1 cellular context compared by ENCODE assay signal in genomic region chr17:19646788-19647696, GRCh38.
TF ChIP-seq lines count a peak whose summit lies in the region.

No MANE protein-coding gene starts in this region.

TF ChIP-seq in HepG2, 621 proteins besides CTCF, POLR2A, EP300 and RAD21 (continued from another document and continues in another):
- TF ChIP-seq ZNF318 (CRISPR knock-in tag; IDR thresholded peaks at IDR 0.05) (no peak), RORA (CRISPR knock-in tag; IDR thresholded peaks at IDR 0.05) (no peak), GTF2F1 (IDR thresholded peaks at IDR 0.05; ENCODE audit: low read length) (no peak), NFIC (IDR thresholded peaks at IDR 0.05; ENCODE audit: low read length) (peak; percentile 68; the same call in 1 of the 2 replicates), ZNF354B (CRISPR knock-in tag; IDR thresholded peaks at IDR 0.05) (no peak), ZNF720 (CRISPR knock-in tag; IDR thresholded peaks at IDR 0.05) (no peak), SMAD9 (CRISPR knock-in tag; IDR thresholded peaks at IDR 0.05) (no peak), ZFYVE20 (CRISPR knock-in tag; IDR thresholded peaks at IDR 0.05; ENCODE audit: borderline replicate concordance, low read depth) (no peak), SIN3B (IDR thresholded peaks at IDR 0.05; ENCODE audit: low read length) (no peak), ZNF44 (CRISPR knock-in tag; IDR thresholded peaks at IDR 0.05) (no peak), NFAT5 (CRISPR knock-in tag; IDR thresholded peaks at IDR 0.05) (no peak), MATR3 (CRISPR knock-in tag; IDR thresholded peaks at IDR 0.05) (no peak), ZNF619 (CRISPR knock-in tag; IDR thresholded peaks at IDR 0.05) (no peak), ZNF441 (CRISPR knock-in tag; IDR thresholded peaks at IDR 0.05; ENCODE audit: borderline replicate concordance) (no peak), FOXJ3 (CRISPR knock-in tag; IDR thresholded peaks at IDR 0.05; ENCODE audit: borderline replicate concordance) (no peak), HIC2 (CRISPR knock-in tag; IDR thresholded peaks at IDR 0.05; ENCODE audit: low read depth) (peak; percentile 65; the same call in 1 of the 2 replicates), MIXL1 (CRISPR knock-in tag; IDR thresholded peaks at IDR 0.05) (0 out of 2 replicates have a peak, but pooled peaks have one; percentile 36), TFDP1 (CRISPR knock-in tag; IDR thresholded peaks at IDR 0.05; ENCODE audit: borderline replicate concordance) (no peak), KLF16 (CRISPR knock-in tag; IDR thresholded peaks at IDR 0.05) (peak in 1 of 2 experiments; percentile 51; a peak in 1 of 4 replicates), NCOR1 (IDR thresholded peaks at IDR 0.05; ENCODE audit: borderline replicate concordance, low read length) (peak; percentile 23; the same call in 1 of the 2 replicates), FOSL2 (CRISPR knock-in tag; IDR thresholded peaks at IDR 0.05) (peak; percentile 98), ATF4 (CRISPR knock-in tag; IDR thresholded peaks at IDR 0.05) (peak in 1 of 2 experiments; percentile 44; a peak in 1 of 4 replicates), SAP130 (CRISPR knock-in tag; IDR thresholded peaks at IDR 0.05; ENCODE audit: low read depth) (peak; percentile 74), GATAD1 (CRISPR knock-in tag; IDR thresholded peaks at IDR 0.05) (0 out of 2 replicates have a peak, but pooled peaks have one; percentile 17), HNRNPL (IDR thresholded peaks at IDR 0.05; ENCODE audit: low read depth, low read length) (no peak), CBX1 (IDR thresholded peaks at IDR 0.05; ENCODE audit: low read depth) (no peak), ZNF652 (CRISPR knock-in tag; IDR thresholded peaks at IDR 0.05; ENCODE audit: borderline replicate concordance, low read depth) (0 out of 2 replicates have a peak, but pooled peaks have one; percentile 5), CBX5 (CRISPR knock-in tag; IDR thresholded peaks at IDR 0.05; ENCODE audit: borderline replicate concordance) (no peak), ZNF597 (CRISPR knock-in tag; IDR thresholded peaks at IDR 0.05) (no peak), ZNF557 (CRISPR knock-in tag; IDR thresholded peaks at IDR 0.05) (no peak), HOXA3 (CRISPR knock-in tag; IDR thresholded peaks at IDR 0.05) (peak; percentile 33; the same call in 1 of the 2 replicates), ZBTB8A (CRISPR knock-in tag; IDR thresholded peaks at IDR 0.05; ENCODE audit: borderline replicate concordance, low read depth) (no peak), ZSCAN20 (CRISPR knock-in tag; IDR thresholded peaks at IDR 0.05; ENCODE audit: borderline replicate concordance) (no peak), ZNF687 (CRISPR knock-in tag; IDR thresholded peaks at IDR 0.05) (no peak), ZNF263 (CRISPR knock-in tag; IDR thresholded peaks at IDR 0.05) (peak; percentile 88), ZNF256 (CRISPR knock-in tag; conservative IDR thresholded peaks at IDR 0.05) (no peak)
